In genomic region chr1:185969028-185969427, GRCh38 we compare ENCODE assay signal across 1 cellular context.
TF ChIP-seq lines count a peak whose summit lies in the region.

No MANE protein-coding gene starts in this region.

TF ChIP-seq in K562, 482 proteins besides CTCF, POLR2A, EP300 and RAD21 (continued from another document):
- TF ChIP-seq ETV6 (IDR thresholded peaks at IDR 0.05; ENCODE audit: borderline replicate concordance in 1 of 2, low read depth in 2 of 2, low read length in 1 of 2) (no peak), ETV6 (CRISPR knock-in tag; IDR thresholded peaks at IDR 0.05; ENCODE audit: borderline replicate concordance) (no peak), ATF7 (IDR thresholded peaks at IDR 0.05) (no peak), BRCA1 (IDR thresholded peaks at IDR 0.05) (no peak), BRCA1 (CRISPR knock-in tag; IDR thresholded peaks at IDR 0.05) (no peak), AFF1 (IDR thresholded peaks at IDR 0.05; ENCODE audit: low read depth in 1 of 2, partially characterized antibody in 2 of 2) (no peak), MYNN (IDR thresholded peaks at IDR 0.05) (no peak), MYNN (CRISPR knock-in tag; IDR thresholded peaks at IDR 0.05) (no peak), MAZ (CRISPR knock-in tag; conservative IDR thresholded peaks at IDR 0.05 in 1 of 2, IDR thresholded peaks at IDR 0.05 in 1 of 2) (no peak), ZNF143 (CRISPR knock-in tag; IDR thresholded peaks at IDR 0.05) (no peak)
- TF ChIP-seq, protein P1, sequence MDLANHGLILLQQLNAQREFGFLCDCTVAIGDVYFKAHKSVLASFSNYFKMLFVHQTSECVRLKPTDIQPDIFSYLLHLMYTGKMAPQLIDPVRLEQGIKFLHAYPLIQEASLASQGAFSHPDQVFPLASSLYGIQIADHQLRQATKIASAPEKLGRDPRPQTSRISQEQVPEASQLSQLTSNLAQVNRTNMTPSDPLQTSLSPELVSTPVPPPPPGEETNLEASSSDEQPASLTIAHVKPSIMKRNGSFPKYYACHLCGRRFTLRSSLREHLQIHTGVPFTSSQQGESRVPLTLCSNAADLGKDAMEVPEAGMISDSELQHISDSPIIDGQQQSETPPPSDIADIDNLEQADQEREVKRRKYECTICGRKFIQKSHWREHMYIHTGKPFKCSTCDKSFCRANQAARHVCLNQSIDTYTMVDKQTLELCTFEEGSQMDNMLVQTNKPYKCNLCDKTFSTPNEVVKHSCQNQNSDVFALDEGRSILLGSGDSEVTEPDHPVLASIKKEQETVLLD (IDR thresholded peaks at IDR 0.05) = no peak
- TF ChIP-seq, protein P2, sequence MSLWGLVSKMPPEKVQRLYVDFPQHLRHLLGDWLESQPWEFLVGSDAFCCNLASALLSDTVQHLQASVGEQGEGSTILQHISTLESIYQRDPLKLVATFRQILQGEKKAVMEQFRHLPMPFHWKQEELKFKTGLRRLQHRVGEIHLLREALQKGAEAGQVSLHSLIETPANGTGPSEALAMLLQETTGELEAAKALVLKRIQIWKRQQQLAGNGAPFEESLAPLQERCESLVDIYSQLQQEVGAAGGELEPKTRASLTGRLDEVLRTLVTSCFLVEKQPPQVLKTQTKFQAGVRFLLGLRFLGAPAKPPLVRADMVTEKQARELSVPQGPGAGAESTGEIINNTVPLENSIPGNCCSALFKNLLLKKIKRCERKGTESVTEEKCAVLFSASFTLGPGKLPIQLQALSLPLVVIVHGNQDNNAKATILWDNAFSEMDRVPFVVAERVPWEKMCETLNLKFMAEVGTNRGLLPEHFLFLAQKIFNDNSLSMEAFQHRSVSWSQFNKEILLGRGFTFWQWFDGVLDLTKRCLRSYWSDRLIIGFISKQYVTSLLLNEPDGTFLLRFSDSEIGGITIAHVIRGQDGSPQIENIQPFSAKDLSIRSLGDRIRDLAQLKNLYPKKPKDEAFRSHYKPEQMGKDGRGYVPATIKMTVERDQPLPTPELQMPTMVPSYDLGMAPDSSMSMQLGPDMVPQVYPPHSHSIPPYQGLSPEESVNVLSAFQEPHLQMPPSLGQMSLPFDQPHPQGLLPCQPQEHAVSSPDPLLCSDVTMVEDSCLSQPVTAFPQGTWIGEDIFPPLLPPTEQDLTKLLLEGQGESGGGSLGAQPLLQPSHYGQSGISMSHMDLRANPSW (CRISPR knock-in tag; IDR thresholded peaks at IDR 0.05) = no peak
